Comparison of ENCODE assay signal across 21 cellular contexts in genomic region chr12:44507471-44507870, GRCh38.
DNase-seq lines count a peak whose midpoint lies in the region; ATAC-seq and TF ChIP-seq lines count a peak whose summit lies in the region.
"Had no signal": no experiment of that assay in that cellular context is flagged by ENCODE, and none has a peak within 500 bp of the region (broad histone marks: within the 10 kb centered on the region; RNA-seq: fewer than 3 reads in every experiment).

No MANE protein-coding gene starts in this region.

- peaks cover 4% of the 10 kb centered on the region for H3K9me3 ChIP-seq in BLaER1
- H3K9me3 ChIP-seq: HAP-1 had no signal

- TF ChIP-seq CTCF in brain (conservative IDR thresholded peaks at IDR 0.05): no peak

- H3K36me3 ChIP-seq in BLaER1 (no peaks in the 10 kb centered on the region), H7 (replicated peaks; ENCODE audit: control insufficient read depth, insufficient read depth, low read length) (no peaks in the 10 kb centered on the region)
- H3K36me3 ChIP-seq: HAP-1 had no signal

- H3K4me3 Mint-ChIP-seq in brain: peak overlapping the region in 1 of 5 experiments; percentile 12
- H3K4me3 Mint-ChIP-seq: CD14-positive monocyte had no signal

- peak overlapping the region; percentile 65 for H3K4me2 ChIP-seq in BLaER1
- H3K4me2 ChIP-seq: PC-9 had no signal

- peak; percentile 50 for DNase-seq in COLO829 (ENCODE audit: low spot score)
- peak; percentile 60 for DNase-seq in NCI-H1694 treated with DMSO at 0.1 percent for 48 hours (lab: John Stamatoyannopoulos, UW)
- DNase-seq in OCI-M1 (lab: John Stamatoyannopoulos, UW): no peak
- no peak for DNase-seq in substantia nigra (lab: John Stamatoyannopoulos, UW)
- DNase-seq in H7: no peak
- DNase-seq: ACHN, COR-L47, DMS153, GF-D8, IMR-90, Karpas-422, NCI-H2029 treated with DMSO at 0.1 percent for 48 hours, NCI-H2227 treated with DMSO at 0.1 percent for 48 hours, PC-9, T1000 had no signal

- H3K36me3 Mint-ChIP-seq in brain: no peaks in the 10 kb centered on the region
- H3K36me3 Mint-ChIP-seq: CD14-positive monocyte had no signal

- H3K27ac Mint-ChIP-seq in brain: peak overlapping the region in 4 of 5 experiments; percentile 40 to 92 (median 70)
- H3K27ac Mint-ChIP-seq: CD14-positive monocyte had no signal

- no peaks in the 10 kb centered on the region for H4K20me1 ChIP-seq in BLaER1

- H3K27me3 ChIP-seq in BLaER1 (no peaks in the 10 kb centered on the region), H7 (ENCODE audit: control insufficient read depth, insufficient read depth, low read length) (no peaks in the 10 kb centered on the region)

- H3K9me3 Mint-ChIP-seq in brain: no peaks in the 10 kb centered on the region

- H3K9ac ChIP-seq in BLaER1: no peak overlapping the region

- H3K27ac ChIP-seq in BLaER1 (0 out of 2 replicates have a peak overlapping the region, but pooled peaks have one; percentile 23), substantia nigra (ENCODE audit: low read depth, low read length, poor library complexity, severe bottlenecking) (no peak overlapping the region)
- H3K27ac ChIP-seq: PC-9 had no signal

- H3K4me1 Mint-ChIP-seq in brain: peaks cover 44% of the 10 kb centered on the region
- H3K4me1 Mint-ChIP-seq: CD14-positive monocyte had no signal

- no peak for ATAC-seq in HG03354 (IDR thresholded peaks at IDR 0.05; ENCODE audit: poor library complexity, severe bottlenecking, unreplicated experiment)
- ATAC-seq: GM12878 had no signal

- H3K27me3 Mint-ChIP-seq in brain: no peaks in the 10 kb centered on the region

- H3K4me1 ChIP-seq in BLaER1: peaks cover 67% of the 10 kb centered on the region
- H3K4me1 ChIP-seq: HAP-1 had no signal

- H3K4me3 ChIP-seq in BLaER1 (no peak overlapping the region), H7 (ENCODE audit: insufficient read depth, low read depth, low read length) (no peak overlapping the region)
- H3K4me3 ChIP-seq: GM12878, HAP-1, PC-9 had no signal

Comparison
In these comparisons a context has a peak if more than half of its experiments do, and no peak if none do; other contexts are left out.
1. DNase-seq: peak in COLO829 (single experiment) and NCI-H1694 treated with DMSO at 0.1 percent for 48 hours (single experiment); none in OCI-M1 (single experiment), substantia nigra (0 of 49) and H7 (single experiment).